17 cellular contexts compared by ENCODE assay signal in genomic region chr11:102383839-102384238, GRCh38. TPM values are rescaled to one million over a fixed set of nuclear protein-coding genes. Genes with fewer than 3 reads are reported as not detected.
DNase-seq lines count a peak whose midpoint lies in the region; TF ChIP-seq lines count a peak whose summit lies in the region.
"Had no signal": no experiment of that assay in that cellular context is flagged by ENCODE, and none has a peak within 500 bp of the region (broad histone marks: within the 10 kb centered on the region; RNA-seq: fewer than 3 reads in every experiment).

No MANE protein-coding gene starts in this region.

- no peaks in the 10 kb centered on the region for H3K27me3 Mint-ChIP-seq in Caco-2 (ENCODE audit: insufficient read depth, unreplicated experiment)
- H3K27me3 Mint-ChIP-seq in progenitor cell of endocrine pancreas = no peaks in the 10 kb centered on the region

- no peaks in the 10 kb centered on the region for H3K9me3 ChIP-seq in Caco-2
- no peaks in the 10 kb centered on the region for H3K9me3 ChIP-seq in left ventricle myocardium inferior (replicated peaks)

- no peaks in the 10 kb centered on the region for H3K27me3 ChIP-seq in Caco-2 (replicated peaks; ENCODE audit: control insufficient read depth, insufficient read depth, low read length)
- no peaks in the 10 kb centered on the region for H3K27me3 ChIP-seq in left ventricle myocardium inferior (ENCODE audit: low read depth)

- H3K36me3 Mint-ChIP-seq in Caco-2 (ENCODE audit: insufficient read depth, unreplicated experiment) = peaks cover 26% of the 10 kb centered on the region
- peaks cover 39% of the 10 kb centered on the region for H3K36me3 Mint-ChIP-seq in progenitor cell of endocrine pancreas (ENCODE audit: insufficient read depth)

- no TSS peak for BruUV-seq in Caco-2 (replicated peaks; lab: Mats Ljungman, UMichigan)

- peak overlapping the region; percentile 28 for H3K27ac Mint-ChIP-seq in Caco-2 (ENCODE audit: unreplicated experiment)
- peak overlapping the region; percentile 97 for H3K27ac Mint-ChIP-seq in progenitor cell of endocrine pancreas

- H3K27ac ChIP-seq in left ventricle myocardium inferior (replicated peaks) = peak overlapping the region; percentile 75

- POLR2A ChIA-PET in Caco-2 (lab: Charles Lee) = no interaction called here

- peaks cover 7% of the 10 kb centered on the region; the same call in 1 of the 2 replicates for H3K36me3 ChIP-seq in Caco-2 (ENCODE audit: control insufficient read depth, insufficient read depth, low read length)
- peaks cover 68% of the 10 kb centered on the region for H3K36me3 ChIP-seq in left ventricle myocardium inferior

- no peak for TF ChIP-seq CTCF in Caco-2 (IDR thresholded peaks at IDR 0.05; ENCODE audit: insufficient read depth in 1 of 2, low read depth in 1 of 2, low read length in 1 of 2, severe bottlenecking in 1 of 2, unreplicated experiment in 1 of 2)
- TF ChIP-seq CTCF in left ventricle myocardium inferior (IDR thresholded peaks at IDR 0.05; ENCODE audit: borderline replicate concordance) = no peak
- TF ChIP-seq CTCF in progenitor cell of endocrine pancreas (IDR thresholded peaks at IDR 0.05; ENCODE audit: unreplicated experiment) = no peak

- peaks cover 42% of the 10 kb centered on the region for H3K4me1 ChIP-seq in Caco-2
- H3K4me1 ChIP-seq in left ventricle myocardium inferior = peaks cover 36% of the 10 kb centered on the region

- no peaks in the 10 kb centered on the region for H3K9me3 Mint-ChIP-seq in Caco-2 (ENCODE audit: unreplicated experiment)
- peaks cover 4% of the 10 kb centered on the region for H3K9me3 Mint-ChIP-seq in progenitor cell of endocrine pancreas (ENCODE audit: low read depth)

- intact Hi-C loops in Caco-2 (cut with micrococcal nuclease; ENCODE audit: unreplicated experiment) = no loop called here
- intact Hi-C loops in left ventricle myocardium inferior (cut with micrococcal nuclease) = no loop called here

- H3K4me3 ChIP-seq in Caco-2 (ENCODE audit: low read depth, low read length) = no peak overlapping the region
- H3K4me3 ChIP-seq in left ventricle myocardium inferior = no peak overlapping the region

- CTCF ChIA-PET in Caco-2 (lab: Charles Lee) = interaction anchor here (0.6 kb wide), 1 partner anchor 44 kb away, joined by 3 read pairs; no protein-coding TSS in a partner anchor

- no peak overlapping the region for H3K4me3 Mint-ChIP-seq in Caco-2 (ENCODE audit: unreplicated experiment)
- no peak overlapping the region for H3K4me3 Mint-ChIP-seq in progenitor cell of endocrine pancreas (ENCODE audit: low read depth)

- H3K4me1 Mint-ChIP-seq in Caco-2 (ENCODE audit: low read depth, unreplicated experiment) (peaks cover 42% of the 10 kb centered on the region), progenitor cell of endocrine pancreas (ENCODE audit: low read depth) (peaks cover 49% of the 10 kb centered on the region)

- DNase-seq in Caco-2 (no peak), amniotic epithelial cell (ENCODE audit: low read depth) (peak; percentile 55), left ventricle myocardium inferior (no peak), progenitor cell of endocrine pancreas (ENCODE audit: low spot score, unreplicated experiment) (no peak), 8988T (no peak), NCI-H128 (lab: John Stamatoyannopoulos, UW; ENCODE audit: unreplicated experiment) (no peak), middle frontal gyrus (ENCODE audit: extremely low spot score, low spot score) (no peak)
- no peak for DNase-seq in activated CD4-positive, alpha-beta T cell treated with anti-CD3 and anti-CD28 coated beads, Interleukin-2, amount 50 U/mL, for 48 hours
- DNase-seq: AML-193; DMS79; GOT3; NCI-H1048; NCI-H2227 treated with DMSO at 0.1 percent for 48 hours; NCI-H526; NK-92 treated with Interleukin-12 subunit alpha and Interleukin-12 subunit beta, amount 100 ng/mL, for 24 hours; OCI-M1; RPMI8226 had no signal

RNA-seq across cellular contexts. Expression of gene BIRC2, which starts 36.8 kb away (rescaled TPM):
- total RNA-seq in Caco-2 (2022) = 52.7 and 53.5 TPM in 2 replicates
- total RNA-seq in left ventricle myocardium inferior = 30.4 TPM
- total RNA-seq in progenitor cell of endocrine pancreas = 66.3 and 67.2 TPM in 2 replicates
